Comparison of ENCODE assay signal across 37 cellular contexts in the genomic region with DNA sequence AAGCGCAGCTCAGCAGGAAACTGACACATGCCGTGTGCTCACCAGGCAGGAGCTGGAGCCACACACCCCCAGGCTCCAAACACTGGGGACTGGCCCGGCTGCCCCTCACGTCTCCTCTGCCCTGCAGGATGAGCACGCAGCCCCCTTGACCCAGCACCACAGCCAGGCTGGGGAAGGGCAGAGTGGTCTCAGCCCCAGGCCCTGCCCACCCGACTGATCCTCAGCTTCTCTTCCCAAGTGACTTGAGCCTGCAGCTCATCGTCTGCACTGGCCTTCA. TPM values are rescaled to one million over a fixed set of nuclear protein-coding genes. Genes with fewer than 3 reads are reported as not detected.
"Had no signal": no experiment of that assay in that cellular context is flagged by ENCODE, and none has a peak within 500 bp of the region (broad histone marks: within the 10 kb centered on the region; RNA-seq: fewer than 3 reads in every experiment).

No MANE protein-coding gene starts in this region.

- H3K9me3 Mint-ChIP-seq: activated T-cell treated with anti-CD3 and anti-CD28 coated beads, Interleukin-2, amount 50 U/mL, for 24 hours; central memory CD8-positive, alpha-beta T cell; effector memory CD8-positive, alpha-beta T cell had no signal

- H3K27me3 ChIP-seq: brain microvascular endothelial cell, esophagus muscularis mucosa, foreskin keratinocyte, gastrocnemius medialis had no signal

- H3K27me3 Mint-ChIP-seq: activated CD8-positive, alpha-beta memory T cell treated with anti-CD3 and anti-CD28 coated beads, Interleukin-2, amount 10 ng/mL, durations not matched to agents 7 days and 5 days; activated CD8-positive, alpha-beta T cell treated with anti-CD3 and anti-CD28 coated beads for 36 hours; central memory CD8-positive, alpha-beta T cell had no signal

- H3K27ac Mint-ChIP-seq: activated B cell treated with CpG ODN at 0.5 μM for 24 hours; activated CD8-positive, alpha-beta memory T cell treated with anti-CD3 and anti-CD28 coated beads, Interleukin-2, amount 10 ng/mL, durations not matched to agents 7 days and 5 days; activated CD8-positive, alpha-beta T cell treated with anti-CD3 and anti-CD28 coated beads for 36 hours; activated naive CD4-positive, alpha-beta T cell treated with anti-CD3 and anti-CD28 coated beads, Interleukin-2, amount 10 ng/mL, durations not matched to agents 7 days and 5 days; activated naive CD4-positive, alpha-beta T cell treated with anti-CD3 and anti-CD28 coated beads, Interleukin-2, amount 50 U/mL, for 72 hours; activated naive CD8-positive, alpha-beta T cell treated with anti-CD3 and anti-CD28 coated beads, Interleukin-2, amount 10 ng/mL, durations not matched to agents 7 days and 5 days; activated T-cell treated with anti-CD3 and anti-CD28 coated beads, Interleukin-2, amount 50 U/mL, for 24 hours; activated T-cell treated with anti-CD3 and anti-CD28 coated beads, Interleukin-2, amount 50 U/mL, for 72 hours; effector memory CD8-positive, alpha-beta T cell; T-helper 17 cell; T-helper 2 cell treated with Interferon-gamma antibody and Interleukin-4, amounts not matched to agents 5 μg/mL and 100 μg/mL, for 36 hours had no signal

- H3K4me1 ChIP-seq: esophagus muscularis mucosa, foreskin keratinocyte, gastrocnemius medialis had no signal

- H3K4me3 Mint-ChIP-seq: activated B cell treated with CpG ODN at 0.5 μM for 24 hours; activated CD8-positive, alpha-beta memory T cell treated with anti-CD3 and anti-CD28 coated beads, Interleukin-2, amount 10 ng/mL, durations not matched to agents 7 days and 5 days; activated CD8-positive, alpha-beta T cell treated with anti-CD3 and anti-CD28 coated beads for 36 hours; activated naive CD4-positive, alpha-beta T cell treated with anti-CD3 and anti-CD28 coated beads, Interleukin-2, amount 10 ng/mL, durations not matched to agents 7 days and 5 days; activated naive CD8-positive, alpha-beta T cell treated with anti-CD3 and anti-CD28 coated beads, Interleukin-2, amount 10 ng/mL, durations not matched to agents 7 days and 5 days; activated T-cell treated with anti-CD3 and anti-CD28 coated beads, Interleukin-2, amount 50 U/mL, for 24 hours; activated T-cell treated with anti-CD3 and anti-CD28 coated beads, Interleukin-2, amount 50 U/mL, for 72 hours; central memory CD8-positive, alpha-beta T cell; effector memory CD8-positive, alpha-beta T cell; T-helper 17 cell; T-helper 2 cell treated with Interferon-gamma antibody and Interleukin-4, amounts not matched to agents 5 μg/mL and 100 μg/mL, for 36 hours had no signal

- H3K4me3 ChIP-seq: esophagus muscularis mucosa, gastrocnemius medialis had no signal

- H3K36me3 Mint-ChIP-seq: activated CD8-positive, alpha-beta memory T cell treated with anti-CD3 and anti-CD28 coated beads, Interleukin-2, amount 10 ng/mL, durations not matched to agents 7 days and 5 days; activated naive CD8-positive, alpha-beta T cell treated with anti-CD3 and anti-CD28 coated beads, Interleukin-2, amount 10 ng/mL, durations not matched to agents 7 days and 5 days had no signal

- H3K27ac ChIP-seq: brain microvascular endothelial cell, esophagus muscularis mucosa, foreskin keratinocyte, gastrocnemius medialis, WERI-Rb-1 had no signal

- DNase-seq: activated B cell treated with CpG ODN at 0.5 μM for 24 hours; activated CD4-positive, alpha-beta T cell treated with anti-CD3 and anti-CD28 coated beads for 48 hours; activated CD4-positive, alpha-beta T cell treated with anti-CD3 and anti-CD28 coated beads, Interleukin-2, amount 50 U/mL, for 1 hour; activated CD4-positive, alpha-beta T cell treated with anti-CD3 and anti-CD28 coated beads, Interleukin-2, amount 50 U/mL, for 48 hours; activated CD8-positive, alpha-beta memory T cell treated with anti-CD3 and anti-CD28 coated beads, Interleukin-2, amount 10 ng/mL, durations not matched to agents 7 days and 5 days; activated CD8-positive, alpha-beta memory T cell treated with anti-CD3 and anti-CD28 coated beads, Interleukin-2, amount 50 U/mL, for 4 hours; activated CD8-positive, alpha-beta T cell treated with anti-CD3 and anti-CD28 coated beads for 36 hours; activated gamma-delta T cell; activated naive CD4-positive, alpha-beta T cell; activated naive CD4-positive, alpha-beta T cell treated with anti-CD3 and anti-CD28 coated beads, Interleukin-2, amount 10 ng/mL, durations not matched to agents 7 days and 5 days; activated naive CD8-positive, alpha-beta T cell treated with anti-CD3 and anti-CD28 coated beads, Interleukin-2, amount 10 ng/mL, durations not matched to agents 7 days and 5 days; activated T-cell treated with anti-CD3 and anti-CD28 coated beads, Interleukin-2, amount 50 U/mL, for 24 hours; activated T-cell treated with anti-CD3 and anti-CD28 coated beads, Interleukin-2, amount 50 U/mL, for 72 hours; amniotic stem cell; anterior cingulate cortex; brain microvascular endothelial cell; cortex of kidney; dermis blood vessel endothelial cell; effector CD4-positive, alpha-beta T cell; effector memory CD8-positive, alpha-beta T cell; erythroblast; foreskin keratinocyte; glutamatergic neuron; T-helper 1 cell; T-helper 17 cell; T1000; WERI-Rb-1 had no signal

- ATAC-seq: activated CD4-positive, CD25-positive, alpha-beta regulatory T cell treated with anti-CD3 and anti-CD28 coated beads, Interleukin-2, amount 50 U/mL, for 24 hours; activated CD8-positive, alpha-beta memory T cell treated with anti-CD3 and anti-CD28 coated beads, Interleukin-2, amount 10 ng/mL, durations not matched to agents 7 days and 5 days; activated CD8-positive, alpha-beta T cell treated with anti-CD3 and anti-CD28 coated beads for 36 hours; activated naive CD4-positive, alpha-beta T cell treated with anti-CD3 and anti-CD28 coated beads, Interleukin-2, amount 50 U/mL, for 72 hours; activated T-cell treated with anti-CD3 and anti-CD28 coated beads, Interleukin-2, amount 50 U/mL, for 72 hours; effector memory CD8-positive, alpha-beta T cell; foreskin keratinocyte; gastrocnemius medialis; T-helper 17 cell had no signal

- FAIRE-seq: astrocyte, bronchial epithelial cell, colon had no signal

- H3K4me1 Mint-ChIP-seq: activated B cell treated with CpG ODN at 0.5 μM for 24 hours; activated CD8-positive, alpha-beta memory T cell treated with anti-CD3 and anti-CD28 coated beads, Interleukin-2, amount 10 ng/mL, durations not matched to agents 7 days and 5 days; activated naive CD4-positive, alpha-beta T cell treated with anti-CD3 and anti-CD28 coated beads, Interleukin-2, amount 10 ng/mL, durations not matched to agents 7 days and 5 days; activated naive CD8-positive, alpha-beta T cell treated with anti-CD3 and anti-CD28 coated beads, Interleukin-2, amount 10 ng/mL, durations not matched to agents 7 days and 5 days; central memory CD8-positive, alpha-beta T cell; T-helper 17 cell had no signal

- H3K9me3 ChIP-seq: esophagus muscularis mucosa, gastrocnemius medialis had no signal

- H3K36me3 ChIP-seq: brain microvascular endothelial cell had no signal

RNA-seq across cellular contexts. Expression of a gene that starts 20.3 kb away (rescaled TPM):
- total RNA-seq: activated B cell treated with CpG ODN at 0.5 μM for 24 hours; activated CD8-positive, alpha-beta memory T cell treated with anti-CD3 and anti-CD28 coated beads for 36 hours; activated CD8-positive, alpha-beta memory T cell treated with anti-CD3 and anti-CD28 coated beads, Interleukin-2, amount 10 ng/mL, durations not matched to agents 7 days and 5 days; activated CD8-positive, alpha-beta T cell treated with anti-CD3 and anti-CD28 coated beads for 36 hours; activated naive CD8-positive, alpha-beta T cell treated with anti-CD3 and anti-CD28 coated beads, Interleukin-2, amount 10 ng/mL, durations not matched to agents 7 days and 5 days had no signal
